ENCODE assay signal across 2 cellular contexts in the genomic region with DNA sequence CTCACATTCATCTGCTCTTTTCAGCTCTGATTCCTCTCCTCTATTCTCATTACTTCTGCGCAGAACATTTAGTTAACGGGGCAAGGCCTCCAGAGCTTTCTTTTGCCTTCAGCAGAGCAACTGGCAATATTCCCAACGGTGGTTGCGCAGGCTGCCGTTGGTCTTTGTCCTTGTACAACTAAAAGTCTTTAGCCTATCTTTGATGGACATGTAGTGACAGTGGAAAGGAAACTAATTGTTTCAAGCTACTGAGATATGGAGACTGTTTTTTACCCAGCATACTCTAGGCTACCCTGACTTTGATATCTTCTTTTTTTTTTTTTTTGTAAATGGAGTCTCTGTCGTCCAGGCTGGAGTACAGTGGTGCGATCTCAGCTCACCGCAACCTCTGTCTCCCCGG.
TF ChIP-seq lines count a peak whose summit lies in the region.

No MANE protein-coding gene starts in this region.

TF ChIP-seq in liver, 16 proteins besides CTCF, POLR2A, EP300 and RAD21:
- TF ChIP-seq YY1 (IDR thresholded peaks at IDR 0.05) (peak; percentile 61), JUND (IDR thresholded peaks at IDR 0.05) (no peak), RXRA (IDR thresholded peaks at IDR 0.05) (peak; percentile 8 to 30), SP1 (IDR thresholded peaks at IDR 0.05) (peak; percentile 37), HNF4A (conservative IDR thresholded peaks at IDR 0.05) (peak; percentile 69 to 73)
- TF ChIP-seq, protein P1, sequence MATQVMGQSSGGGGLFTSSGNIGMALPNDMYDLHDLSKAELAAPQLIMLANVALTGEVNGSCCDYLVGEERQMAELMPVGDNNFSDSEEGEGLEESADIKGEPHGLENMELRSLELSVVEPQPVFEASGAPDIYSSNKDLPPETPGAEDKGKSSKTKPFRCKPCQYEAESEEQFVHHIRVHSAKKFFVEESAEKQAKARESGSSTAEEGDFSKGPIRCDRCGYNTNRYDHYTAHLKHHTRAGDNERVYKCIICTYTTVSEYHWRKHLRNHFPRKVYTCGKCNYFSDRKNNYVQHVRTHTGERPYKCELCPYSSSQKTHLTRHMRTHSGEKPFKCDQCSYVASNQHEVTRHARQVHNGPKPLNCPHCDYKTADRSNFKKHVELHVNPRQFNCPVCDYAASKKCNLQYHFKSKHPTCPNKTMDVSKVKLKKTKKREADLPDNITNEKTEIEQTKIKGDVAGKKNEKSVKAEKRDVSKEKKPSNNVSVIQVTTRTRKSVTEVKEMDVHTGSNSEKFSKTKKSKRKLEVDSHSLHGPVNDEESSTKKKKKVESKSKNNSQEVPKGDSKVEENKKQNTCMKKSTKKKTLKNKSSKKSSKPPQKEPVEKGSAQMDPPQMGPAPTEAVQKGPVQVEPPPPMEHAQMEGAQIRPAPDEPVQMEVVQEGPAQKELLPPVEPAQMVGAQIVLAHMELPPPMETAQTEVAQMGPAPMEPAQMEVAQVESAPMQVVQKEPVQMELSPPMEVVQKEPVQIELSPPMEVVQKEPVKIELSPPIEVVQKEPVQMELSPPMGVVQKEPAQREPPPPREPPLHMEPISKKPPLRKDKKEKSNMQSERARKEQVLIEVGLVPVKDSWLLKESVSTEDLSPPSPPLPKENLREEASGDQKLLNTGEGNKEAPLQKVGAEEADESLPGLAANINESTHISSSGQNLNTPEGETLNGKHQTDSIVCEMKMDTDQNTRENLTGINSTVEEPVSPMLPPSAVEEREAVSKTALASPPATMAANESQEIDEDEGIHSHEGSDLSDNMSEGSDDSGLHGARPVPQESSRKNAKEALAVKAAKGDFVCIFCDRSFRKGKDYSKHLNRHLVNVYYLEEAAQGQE (IDR thresholded peaks at IDR 0.05) = peak; percentile 22
- TF ChIP-seq, protein P2, sequence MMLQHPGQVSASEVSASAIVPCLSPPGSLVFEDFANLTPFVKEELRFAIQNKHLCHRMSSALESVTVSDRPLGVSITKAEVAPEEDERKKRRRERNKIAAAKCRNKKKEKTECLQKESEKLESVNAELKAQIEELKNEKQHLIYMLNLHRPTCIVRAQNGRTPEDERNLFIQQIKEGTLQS (IDR thresholded peaks at IDR 0.05) = no peak
- TF ChIP-seq, protein P3, sequence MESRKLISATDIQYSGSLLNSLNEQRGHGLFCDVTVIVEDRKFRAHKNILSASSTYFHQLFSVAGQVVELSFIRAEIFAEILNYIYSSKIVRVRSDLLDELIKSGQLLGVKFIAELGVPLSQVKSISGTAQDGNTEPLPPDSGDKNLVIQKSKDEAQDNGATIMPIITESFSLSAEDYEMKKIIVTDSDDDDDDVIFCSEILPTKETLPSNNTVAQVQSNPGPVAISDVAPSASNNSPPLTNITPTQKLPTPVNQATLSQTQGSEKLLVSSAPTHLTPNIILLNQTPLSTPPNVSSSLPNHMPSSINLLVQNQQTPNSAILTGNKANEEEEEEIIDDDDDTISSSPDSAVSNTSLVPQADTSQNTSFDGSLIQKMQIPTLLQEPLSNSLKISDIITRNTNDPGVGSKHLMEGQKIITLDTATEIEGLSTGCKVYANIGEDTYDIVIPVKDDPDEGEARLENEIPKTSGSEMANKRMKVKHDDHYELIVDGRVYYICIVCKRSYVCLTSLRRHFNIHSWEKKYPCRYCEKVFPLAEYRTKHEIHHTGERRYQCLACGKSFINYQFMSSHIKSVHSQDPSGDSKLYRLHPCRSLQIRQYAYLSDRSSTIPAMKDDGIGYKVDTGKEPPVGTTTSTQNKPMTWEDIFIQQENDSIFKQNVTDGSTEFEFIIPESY (IDR thresholded peaks at IDR 0.05) = no peak

TF ChIP-seq in HepG2, 621 proteins besides CTCF, POLR2A, EP300 and RAD21:
- no peak for TF ChIP-seq SETDB1 (CRISPR knock-in tag; IDR thresholded peaks at IDR 0.05; ENCODE audit: borderline replicate concordance)
- TF ChIP-seq BRCA1 (CRISPR knock-in tag; IDR thresholded peaks at IDR 0.05) = no peak
- TF ChIP-seq, protein P4, sequence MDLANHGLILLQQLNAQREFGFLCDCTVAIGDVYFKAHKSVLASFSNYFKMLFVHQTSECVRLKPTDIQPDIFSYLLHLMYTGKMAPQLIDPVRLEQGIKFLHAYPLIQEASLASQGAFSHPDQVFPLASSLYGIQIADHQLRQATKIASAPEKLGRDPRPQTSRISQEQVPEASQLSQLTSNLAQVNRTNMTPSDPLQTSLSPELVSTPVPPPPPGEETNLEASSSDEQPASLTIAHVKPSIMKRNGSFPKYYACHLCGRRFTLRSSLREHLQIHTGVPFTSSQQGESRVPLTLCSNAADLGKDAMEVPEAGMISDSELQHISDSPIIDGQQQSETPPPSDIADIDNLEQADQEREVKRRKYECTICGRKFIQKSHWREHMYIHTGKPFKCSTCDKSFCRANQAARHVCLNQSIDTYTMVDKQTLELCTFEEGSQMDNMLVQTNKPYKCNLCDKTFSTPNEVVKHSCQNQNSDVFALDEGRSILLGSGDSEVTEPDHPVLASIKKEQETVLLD (CRISPR knock-in tag; IDR thresholded peaks at IDR 0.05; ENCODE audit: low read depth) = no peak
- no peak for TF ChIP-seq ZNF570 (CRISPR knock-in tag; IDR thresholded peaks at IDR 0.05; ENCODE audit: borderline replicate concordance)
